ENCODE assay signal across 20 cellular contexts in the genomic region with DNA sequence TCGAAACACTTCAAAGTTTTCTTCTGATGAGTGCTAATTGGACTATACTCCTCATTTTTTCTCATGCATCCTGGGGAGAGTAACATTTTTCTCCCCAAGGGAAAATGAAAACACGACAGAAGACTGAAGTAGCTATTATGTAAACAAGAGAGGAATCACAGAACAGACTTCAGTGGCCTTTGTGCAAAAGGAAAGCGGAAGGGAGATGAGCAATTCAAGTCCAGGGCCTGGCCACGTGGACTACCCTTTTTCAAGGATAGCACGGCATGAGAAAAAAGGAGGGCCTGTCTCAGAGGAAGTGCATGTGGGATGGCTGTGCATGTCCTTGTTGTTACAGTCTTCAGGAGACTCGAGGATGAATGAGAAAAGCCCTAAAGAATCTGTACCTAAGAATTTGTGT. TPM values are rescaled to one million over a fixed set of nuclear protein-coding genes. Genes with fewer than 3 reads are reported as not detected.
DNase-seq lines count a peak whose midpoint lies in the region; ATAC-seq, FAIRE-seq and TF ChIP-seq lines count a peak whose summit lies in the region.
"Had no signal": no experiment of that assay in that cellular context is flagged by ENCODE, and none has a peak within 500 bp of the region (broad histone marks: within the 10 kb centered on the region; RNA-seq: fewer than 3 reads in every experiment).

No MANE protein-coding gene starts in this region.

- peak; percentile 17 for FAIRE-seq in astrocyte (lab: Jason Lieb, UNC)
- FAIRE-seq: A549, urothelium cell line had no signal

- no peak overlapping the region for H2AFZ ChIP-seq in astrocyte (ENCODE audit: low read depth, low read length)

- H3K9me3 Mint-ChIP-seq in astrocyte (ENCODE audit: unreplicated experiment), result peaks cover 17% of the 10 kb centered on the region
- H3K9me3 Mint-ChIP-seq: stimulated activated naive CD8-positive, alpha-beta T cell treated with anti-CD3 and anti-CD28 coated beads, Interleukin-15, Interleukin-2, amounts not matched to agents 100 ng/mL and 50 ng/mL, for 24 hours had no signal

- no peak for TF ChIP-seq POLR2A in thyroid gland (IDR thresholded peaks at IDR 0.05)

- H3K4me2 ChIP-seq in astrocyte (ENCODE audit: low read length), result peak overlapping the region; percentile 14
- H3K4me2 ChIP-seq: A549, SK-N-SH had no signal

- TF ChIP-seq CTCF in right atrium auricular region (IDR thresholded peaks at IDR 0.05) (no peak), astrocyte (IDR thresholded peaks at IDR 0.05; ENCODE audit: insufficient read depth, low read depth, low read length) (no peak), heart right ventricle (IDR thresholded peaks at IDR 0.05) (no peak), thyroid gland (IDR thresholded peaks at IDR 0.05) (no peak), A673 (conservative IDR thresholded peaks at IDR 0.05; ENCODE audit: low read depth, low read length) (no peak)

- intact Hi-C loops in Right ventricle myocardium superior (cut with DNase I), result no loop called here
- intact Hi-C loops in heart right ventricle (cut with DNase I), result no loop called here
- intact Hi-C loops in thyroid gland (cut with DNase I), result no loop called here
- intact Hi-C loops in A673 (cut with micrococcal nuclease; ENCODE audit: unreplicated experiment), result no loop called here

- no peaks in the 10 kb centered on the region for H3K27me3 Mint-ChIP-seq in astrocyte (ENCODE audit: low read depth, unreplicated experiment)

- H3K27ac Mint-ChIP-seq in astrocyte (ENCODE audit: unreplicated experiment), result peak overlapping the region; percentile 38
- H3K27ac Mint-ChIP-seq: activated naive CD8-positive, alpha-beta T cell; effector memory CD8-positive, alpha-beta T cell; naive thymus-derived CD4-positive, alpha-beta T cell; stimulated activated naive CD8-positive, alpha-beta T cell treated with anti-CD3 and anti-CD28 coated beads, Interleukin-15, Interleukin-2, amounts not matched to agents 100 ng/mL and 50 ng/mL, for 24 hours had no signal

- BruUV-seq in A673 (replicated peaks; lab: Mats Ljungman, UMichigan), result no TSS peak

- DNase-seq in Right ventricle myocardium superior, result no peak
- no peak for DNase-seq in right atrium auricular region (ENCODE audit: low spot score)
- peak; percentile 57 for DNase-seq in astrocyte (ENCODE audit: low read depth)
- peak; percentile 12 to 34 for DNase-seq in heart right ventricle
- peak; percentile 18 to 34 for DNase-seq in thyroid gland
- no peak for DNase-seq in A673 (ENCODE audit: low spot score)
- DNase-seq in 8988T, result no peak
- DNase-seq: central memory CD4-positive, alpha-beta T cell; effector memory CD8-positive, alpha-beta T cell; gastrocnemius medialis; lower lobe of right lung; naive thymus-derived CD4-positive, alpha-beta T cell; NCI-H526; SK-N-SH had no signal

- H3K4me1 Mint-ChIP-seq in astrocyte (ENCODE audit: low read depth, unreplicated experiment), result peaks cover 32% of the 10 kb centered on the region
- H3K4me1 Mint-ChIP-seq: naive thymus-derived CD4-positive, alpha-beta T cell had no signal

- H3K79me2 ChIP-seq in astrocyte (ENCODE audit: insufficient read depth, low read length), result no peaks in the 10 kb centered on the region

- peak overlapping the region; percentile 27 for H3K4me3 Mint-ChIP-seq in astrocyte (ENCODE audit: unreplicated experiment)
- H3K4me3 Mint-ChIP-seq: activated naive CD8-positive, alpha-beta T cell; effector memory CD8-positive, alpha-beta T cell; naive thymus-derived CD4-positive, alpha-beta T cell; stimulated activated naive CD8-positive, alpha-beta T cell treated with anti-CD3 and anti-CD28 coated beads, Interleukin-15, Interleukin-2, amounts not matched to agents 100 ng/mL and 50 ng/mL, for 24 hours had no signal

- POLR2A ChIA-PET in A673 (lab: Charles Lee; ENCODE audit: low non-redundant PET), result no interaction called here

- no peaks in the 10 kb centered on the region for H3K27me3 ChIP-seq in right atrium auricular region
- H3K27me3 ChIP-seq in astrocyte (ENCODE audit: insufficient read depth, low read length), result no peaks in the 10 kb centered on the region
- H3K27me3 ChIP-seq in heart right ventricle, result no peaks in the 10 kb centered on the region
- no peaks in the 10 kb centered on the region for H3K27me3 ChIP-seq in thyroid gland
- no peaks in the 10 kb centered on the region for H3K27me3 ChIP-seq in A673 (replicated peaks; ENCODE audit: insufficient read depth, low read depth, low read length, poor library complexity)
- H3K27me3 ChIP-seq: gastrocnemius medialis had no signal

- peaks cover 4% of the 10 kb centered on the region for H3K36me3 Mint-ChIP-seq in astrocyte (ENCODE audit: low read depth, unreplicated experiment)
- H3K36me3 Mint-ChIP-seq: activated naive CD8-positive, alpha-beta T cell; naive thymus-derived CD4-positive, alpha-beta T cell had no signal

- 49 to 53% methylated on average over 6 of the region's 6 CpGs for WGBS in heart right ventricle, 2 donors
- 36% methylated on average over 6 of the region's 6 CpGs for WGBS in thyroid gland, 2 donors

- H3K27ac ChIP-seq in right atrium auricular region, result no peak overlapping the region
- H3K27ac ChIP-seq in astrocyte (ENCODE audit: low read depth, low read length), result peak overlapping the region; percentile 73
- peak overlapping the region in 3 of 10 donors; percentile 10 to 33 (median 32) for H3K27ac ChIP-seq in heart right ventricle
- peak overlapping the region in 2 of 3 donors; percentile 10 to 27 for H3K27ac ChIP-seq in thyroid gland
- no peak overlapping the region for H3K27ac ChIP-seq in A673 (ENCODE audit: low read depth, low read length, poor library complexity, severe bottlenecking)
- H3K27ac ChIP-seq: lower lobe of right lung, prostate gland had no signal

- H4K20me1 ChIP-seq in astrocyte (ENCODE audit: insufficient read depth, low read length), result no peaks in the 10 kb centered on the region

- no peak overlapping the region for H3K4me3 ChIP-seq in right atrium auricular region
- no peak overlapping the region for H3K4me3 ChIP-seq in astrocyte (ENCODE audit: insufficient read depth, low read depth, low read length)
- H3K4me3 ChIP-seq in heart right ventricle, result no peak overlapping the region
- no peak overlapping the region for H3K4me3 ChIP-seq in thyroid gland (replicated peaks in 1 of 3)
- no peak overlapping the region for H3K4me3 ChIP-seq in A673 (ENCODE audit: low read depth, low read length, poor library complexity, severe bottlenecking)
- H3K4me3 ChIP-seq: A549, gastrocnemius medialis, lower lobe of right lung, prostate gland had no signal

- H3K9me3 ChIP-seq in right atrium auricular region (no peaks in the 10 kb centered on the region), astrocyte (ENCODE audit: insufficient read depth, low read depth, low read length) (no peaks in the 10 kb centered on the region), heart right ventricle (no peaks in the 10 kb centered on the region), thyroid gland (no peaks in the 10 kb centered on the region), A673 (ENCODE audit: low read depth, low read length, poor library complexity, severe bottlenecking) (no peaks in the 10 kb centered on the region)
- H3K9me3 ChIP-seq: A549, gastrocnemius medialis, lower lobe of right lung, prostate gland, SK-N-SH had no signal

- H3K4me1 ChIP-seq in right atrium auricular region (no peaks in the 10 kb centered on the region), astrocyte (ENCODE audit: insufficient read depth, low read length) (peaks cover 19% of the 10 kb centered on the region), heart right ventricle (no peaks in the 10 kb centered on the region), thyroid gland (no peaks in the 10 kb centered on the region), A673 (ENCODE audit: insufficient read depth, low read length, poor library complexity, severe bottlenecking) (no peaks in the 10 kb centered on the region)
- H3K4me1 ChIP-seq: A549, gastrocnemius medialis, lower lobe of right lung, prostate gland had no signal

- H3K36me3 ChIP-seq in right atrium auricular region (no peaks in the 10 kb centered on the region), astrocyte (ENCODE audit: insufficient read depth, low read length) (no peaks in the 10 kb centered on the region), heart right ventricle (no peaks in the 10 kb centered on the region), thyroid gland (no peaks in the 10 kb centered on the region), A673 (ENCODE audit: insufficient read depth, low read length, poor library complexity, severe bottlenecking) (no peaks in the 10 kb centered on the region)
- H3K36me3 ChIP-seq: gastrocnemius medialis, lower lobe of right lung, prostate gland had no signal

- H3K9ac ChIP-seq in astrocyte (ENCODE audit: low read length), result peak overlapping the region; percentile 1
- H3K9ac ChIP-seq: SK-N-SH had no signal

- CTCF ChIA-PET in A673 (lab: Charles Lee), result no interaction called here

- peak; percentile 38 for ATAC-seq in Right ventricle myocardium superior (ENCODE audit: poor library complexity)
- ATAC-seq in heart right ventricle, result peak in 7 of 8 donors; percentile 38 to 84 (median 51)
- ATAC-seq in HG02759 (IDR thresholded peaks at IDR 0.05; ENCODE audit: unreplicated experiment), result no peak
- ATAC-seq: A549; effector memory CD8-positive, alpha-beta T cell; lower lobe of right lung; naive thymus-derived CD4-positive, alpha-beta T cell had no signal

RNA-seq across cellular contexts. Expression of a gene that starts 43.8 kb away (rescaled TPM):
- total RNA-seq in Right ventricle myocardium superior, result 3.2 TPM
- 1 to 10 TPM; 3.4 to 4.0 TPM for total RNA-seq in right atrium auricular region
- 0.27 and 0.34 TPM in 2 replicates for total RNA-seq in astrocyte
- 1 to 10 TPM in 7 of 10 donors, under 1 TPM in 3; 0.28 to 5.2 (median 1.2) TPM for total RNA-seq in heart right ventricle
- polyA plus RNA-seq in heart right ventricle, result 1 to 10 TPM; 2.4 TPM
- total RNA-seq in thyroid gland, result 10 to 100 TPM in 3 of 4 donors, 1 to 10 TPM in 1; 7.8 to 19.6 (median 18.4) TPM
- total RNA-seq in A673 (2021), result 68.0 and 82.5 TPM in 2 replicates
- total RNA-seq: naive thymus-derived CD4-positive, alpha-beta T cell had no signal
- polyA plus RNA-seq: naive thymus-derived CD4-positive, alpha-beta T cell had no signal

Comparison
In these comparisons a context has a peak if more than half of its experiments do, and no peak if none do; other contexts are left out.
1. DNase-seq: peak in astrocyte (single experiment), heart right ventricle (2 of 2) and thyroid gland (2 of 2); none in Right ventricle myocardium superior (single experiment), right atrium auricular region (single experiment), A673 (single experiment) and 8988T (single experiment).
2. H3K27ac ChIP-seq: peak in astrocyte (single experiment) and thyroid gland (2 of 3); none in right atrium auricular region (0 of 2) and A673 (single experiment).